In the genomic region with DNA sequence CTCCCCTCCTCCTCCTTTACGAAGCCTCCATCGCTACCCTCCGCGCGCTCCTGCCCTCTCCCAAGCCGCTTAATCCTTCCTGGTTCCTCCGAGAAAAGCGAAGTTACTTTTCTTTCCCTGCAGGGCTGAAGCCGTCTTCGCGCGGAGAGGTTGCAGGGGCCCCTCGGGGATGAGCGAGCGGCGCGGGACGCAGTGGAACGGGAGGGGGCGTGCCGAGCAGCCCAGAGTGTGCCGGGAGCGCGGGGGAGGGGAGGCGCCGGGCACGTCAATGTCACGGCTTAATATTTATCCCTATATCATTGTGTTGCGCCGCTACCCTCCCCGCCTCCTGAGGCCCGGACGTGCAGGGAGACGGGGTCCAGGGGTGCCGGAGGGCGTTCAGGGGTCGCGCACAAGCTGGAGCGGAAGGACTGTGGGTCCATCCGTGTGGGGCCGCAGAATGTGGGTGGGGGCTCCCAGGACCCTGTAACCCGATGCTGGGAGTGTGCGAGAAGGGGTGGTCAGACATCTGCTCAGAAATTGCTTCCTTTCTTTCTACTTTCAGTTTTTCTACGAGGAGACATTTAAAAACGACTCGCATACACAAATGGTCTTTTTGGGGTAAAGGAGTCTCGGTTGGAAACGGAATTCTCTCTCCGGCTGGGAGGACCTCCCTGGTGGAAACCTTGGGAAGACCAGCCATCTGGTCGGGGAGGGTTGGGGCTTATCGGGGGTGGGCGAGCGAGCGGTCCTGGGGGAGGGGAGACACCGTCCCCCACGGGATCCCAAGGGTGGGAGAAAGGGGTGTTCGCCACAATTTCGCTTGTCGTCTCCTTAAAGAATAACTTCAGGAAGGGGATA, we compare ENCODE assay signal across 8 cellular contexts. TPM values are rescaled to one million over a fixed set of nuclear protein-coding genes. Genes with fewer than 3 reads are reported as not detected.
A peak's percentile ranks its signal among the peaks of the same experiment; 100 is the strongest.
DNase-seq lines count a peak whose midpoint lies in the region; ATAC-seq and TF ChIP-seq lines count a peak whose summit lies in the region.

No MANE protein-coding gene starts in this region.

- H3K4me3 Mint-ChIP-seq in activated CD8-positive, alpha-beta memory T cell treated with anti-CD3 and anti-CD28 coated beads, Interleukin-2, amount 10 ng/mL, durations not matched to agents 7 days and 5 days: peak overlapping the region; percentile 97
- H3K4me3 Mint-ChIP-seq in endodermal cell: peak overlapping the region; percentile 87

- peaks cover 4% of the 10 kb centered on the region for H3K27me3 Mint-ChIP-seq in activated CD8-positive, alpha-beta memory T cell treated with anti-CD3 and anti-CD28 coated beads, Interleukin-2, amount 10 ng/mL, durations not matched to agents 7 days and 5 days
- peaks cover 3% of the 10 kb centered on the region for H3K27me3 Mint-ChIP-seq in endodermal cell (ENCODE audit: insufficient read depth)

- H3K4me1 ChIP-seq in endodermal cell (ENCODE audit: control insufficient read depth, insufficient read depth, low read length): peaks cover 7% of the 10 kb centered on the region
- H3K4me1 ChIP-seq in mesodermal cell (ENCODE audit: control insufficient read depth, insufficient read depth, low read length, poor library complexity, severe bottlenecking): peaks cover 18% of the 10 kb centered on the region

- H3K36me3 Mint-ChIP-seq in activated CD8-positive, alpha-beta memory T cell treated with anti-CD3 and anti-CD28 coated beads, Interleukin-2, amount 10 ng/mL, durations not matched to agents 7 days and 5 days: peaks cover 39% of the 10 kb centered on the region
- peaks cover 2% of the 10 kb centered on the region for H3K36me3 Mint-ChIP-seq in endodermal cell (ENCODE audit: low read depth)

- H3K27ac Mint-ChIP-seq in activated CD8-positive, alpha-beta memory T cell treated with anti-CD3 and anti-CD28 coated beads, Interleukin-2, amount 10 ng/mL, durations not matched to agents 7 days and 5 days: peak overlapping the region; percentile 90
- H3K27ac Mint-ChIP-seq in endodermal cell: peak overlapping the region; percentile 92

- TF ChIP-seq CTCF in AG09319 (IDR thresholded peaks at IDR 0.05; ENCODE audit: low read depth, low read length) (peak; percentile 36), endodermal cell (conservative IDR thresholded peaks at IDR 0.05) (peak; percentile 39)

- H3K4me1 Mint-ChIP-seq in activated CD8-positive, alpha-beta memory T cell treated with anti-CD3 and anti-CD28 coated beads, Interleukin-2, amount 10 ng/mL, durations not matched to agents 7 days and 5 days: peaks cover 35% of the 10 kb centered on the region
- H3K4me1 Mint-ChIP-seq in endodermal cell: peaks cover 32% of the 10 kb centered on the region

- H3K9me3 ChIP-seq in endodermal cell (ENCODE audit: control insufficient read depth, low read length): no peaks in the 10 kb centered on the region
- H3K9me3 ChIP-seq in mesodermal cell (ENCODE audit: control insufficient read depth, low read length): no peaks in the 10 kb centered on the region

- H3K36me3 ChIP-seq in endodermal cell (ENCODE audit: control insufficient read depth, insufficient read depth, low read length) (peaks cover 17% of the 10 kb centered on the region), mesodermal cell (ENCODE audit: control insufficient read depth, insufficient read depth, low read length) (peaks cover 24% of the 10 kb centered on the region)

- ATAC-seq in GM18511 (IDR thresholded peaks at IDR 0.05; ENCODE audit: unreplicated experiment) (peak; percentile 57), HG02981 (IDR thresholded peaks at IDR 0.05; ENCODE audit: unreplicated experiment) (peak; percentile 39)
- ATAC-seq in activated CD8-positive, alpha-beta memory T cell treated with anti-CD3 and anti-CD28 coated beads, Interleukin-2, amount 10 ng/mL, durations not matched to agents 7 days and 5 days: peak; percentile 48

- peak overlapping the region; percentile 62 for H3K9ac ChIP-seq in endodermal cell (ENCODE audit: extremely low read depth, low read length, poor library complexity, severe bottlenecking)

- H3K27me3 ChIP-seq in endodermal cell (ENCODE audit: control insufficient read depth, insufficient read depth, low read length, poor library complexity, severe bottlenecking): no peaks in the 10 kb centered on the region

- no peaks in the 10 kb centered on the region for H3K9me3 Mint-ChIP-seq in activated CD8-positive, alpha-beta memory T cell treated with anti-CD3 and anti-CD28 coated beads, Interleukin-2, amount 10 ng/mL, durations not matched to agents 7 days and 5 days (ENCODE audit: low read depth)
- H3K9me3 Mint-ChIP-seq in endodermal cell: no peaks in the 10 kb centered on the region

- 0% methylated on average over 8 to 59 of the region's 59 CpGs for WGBS in endodermal cell (ENCODE audit: insufficient coverage in 1 of 2, insufficient read length in 1 of 2), 2 experiments
- WGBS in mesodermal cell (ENCODE audit: insufficient coverage in 2 of 2), 2 experiments: 0% methylated on average over 23 to 37 of the region's 59 CpGs

- H3K27ac ChIP-seq in endodermal cell (ENCODE audit: low read depth, low read length) (peak overlapping the region; percentile 87), mesodermal cell (ENCODE audit: low read depth, low read length, severe bottlenecking) (peak overlapping the region; percentile 96)

- CTCF ChIA-PET in activated CD8-positive, alpha-beta memory T cell treated with anti-CD3 and anti-CD28 coated beads, Interleukin-2, amount 10 ng/mL, durations not matched to agents 7 days and 5 days (lab: Charles Lee): interaction anchor here (0.6 to 5.3 kb wide), 26 partner anchors 14 to 227 kb away, joined by 3 to 90 read pairs (median 8); no protein-coding TSS in a partner anchor

- H3K4me3 ChIP-seq in endodermal cell (ENCODE audit: low read length) (peak overlapping the region; percentile 95), mesodermal cell (ENCODE audit: extremely low read depth, insufficient read depth, low read length, poor library complexity, severe bottlenecking) (peak overlapping the region; percentile 76)

- DNase-seq in AG09319 (ENCODE audit: extremely low read depth, low read depth): peak; percentile 62
- DNase-seq in NCI-H82 (lab: John Stamatoyannopoulos, UW): peak; percentile 85
- DNase-seq in activated CD8-positive, alpha-beta memory T cell treated with anti-CD3 and anti-CD28 coated beads, Interleukin-2, amount 10 ng/mL, durations not matched to agents 7 days and 5 days: peak; percentile 89
- peak; percentile 85 for DNase-seq in endodermal cell
- peak; percentile 50 to 60 for DNase-seq in stimulated activated CD8-positive, alpha-beta memory T cell treated with anti-CD3 and anti-CD28 coated beads, Interleukin-4, amount 100 ng/mL, for 1 hour (ENCODE audit: low read depth in 2 of 2, low spot score in 1 of 2)

RNA-seq across cellular contexts. Expression of gene CDK6, which starts 2.4 kb away (rescaled TPM):
- 100 to 1,000 TPM; 118 to 229 TPM for total RNA-seq in activated CD8-positive, alpha-beta memory T cell treated with anti-CD3 and anti-CD28 coated beads, Interleukin-2, amount 10 ng/mL, durations not matched to agents 7 days and 5 days
- 10 to 100 TPM; 28.5 to 36.6 TPM for total RNA-seq in endodermal cell
- polyA plus RNA-seq in endodermal cell (2013, experiment 1 of 2): 26.4 TPM
- 28.0 TPM for polyA plus RNA-seq in endodermal cell (2013, experiment 2 of 2)
- 50.2 TPM for polyA plus RNA-seq in mesodermal cell (2013, experiment 1 of 2)
- polyA plus RNA-seq in mesodermal cell (2013, experiment 2 of 2): 38.6 TPM

Comparison
In these comparisons a context has a peak if more than half of its experiments do, and no peak if none do; other contexts are left out.
1. Peak in every context shown above with its lines: DNase-seq, ATAC-seq, H3K4me3 ChIP-seq and H3K27ac ChIP-seq.